ENCODE assay signal across 9 cellular contexts in genomic region chr17:29243792-29244191, GRCh38. TPM values are rescaled to one million over a fixed set of nuclear protein-coding genes. Genes with fewer than 3 reads are reported as not detected.
DNase-seq lines count a peak whose midpoint lies in the region; ATAC-seq and TF ChIP-seq lines count a peak whose summit lies in the region.
"Had no signal": no experiment of that assay in that cellular context is flagged by ENCODE, and none has a peak within 500 bp of the region (broad histone marks: within the 10 kb centered on the region; RNA-seq: fewer than 3 reads in every experiment).

No MANE protein-coding gene starts in this region.

- H3K4me3 ChIP-seq in BJ (ENCODE audit: low read depth, low read length) (no peak overlapping the region), H7 (ENCODE audit: insufficient read depth, low read depth, low read length) (no peak overlapping the region), lower leg skin (ENCODE audit: low read depth, poor library complexity, severe bottlenecking) (no peak overlapping the region)
- no peak overlapping the region for H3K4me3 ChIP-seq in CD8-positive, alpha-beta memory T cell (ENCODE audit: low read length)

- no peaks in the 10 kb centered on the region for H3K9me3 ChIP-seq in CD8-positive, alpha-beta memory T cell (ENCODE audit: low read length)

- TF ChIP-seq CTCF in BJ (IDR thresholded peaks at IDR 0.05; ENCODE audit: insufficient read depth, low read depth, low read length) (peak; percentile 53), lower leg skin (IDR thresholded peaks at IDR 0.05) (no peak)

- H3K4me1 ChIP-seq in CD8-positive, alpha-beta memory T cell (ENCODE audit: insufficient read depth, low read length): no peaks in the 10 kb centered on the region

- H3K27ac ChIP-seq in CD8-positive, alpha-beta memory T cell (ENCODE audit: low read depth, low read length): no peak overlapping the region

- intact Hi-C loops in lower leg skin (cut with DNase I; ENCODE audit: low total_unique reads): no loop called here

- CTCF ChIA-PET in BJ (lab: Yijun Ruan, JAX): interaction anchor here (1.0 to 4.9 kb wide), 7 partner anchors 7 to 120 kb away, joined by 3 to 33 read pairs (median 4); no protein-coding TSS in a partner anchor
- CTCF ChIA-PET in CD8-positive, alpha-beta memory T cell (lab: Charles Lee): no interaction called here

- peak; percentile 54 for ATAC-seq in SK-N-SH treated with all-trans-retinoic acid at 6 μM for 48 hours

- H3K27me3 Mint-ChIP-seq in CD8-positive, alpha-beta memory T cell: no peaks in the 10 kb centered on the region

- WGBS in lower leg skin, 2 donors: 43 to 47% methylated on average over 4 of the region's 4 CpGs

- H3K36me3 Mint-ChIP-seq in CD8-positive, alpha-beta memory T cell: no peaks in the 10 kb centered on the region

- no peak overlapping the region for H3K4me3 Mint-ChIP-seq in CD8-positive, alpha-beta memory T cell

- H3K36me3 ChIP-seq in BJ (ENCODE audit: control insufficient read depth, insufficient read depth, low read length): no peaks in the 10 kb centered on the region
- H3K36me3 ChIP-seq in H7 (replicated peaks; ENCODE audit: control insufficient read depth, insufficient read depth, low read length): no peaks in the 10 kb centered on the region
- no peaks in the 10 kb centered on the region for H3K36me3 ChIP-seq in CD8-positive, alpha-beta memory T cell (ENCODE audit: insufficient read depth, low read length)

- DNase-seq in BJ (ENCODE audit: low read depth): no peak
- DNase-seq in H7: peak; percentile 68
- peak; percentile 35 for DNase-seq in hepatic stellate cell (ENCODE audit: low spot score)
- no peak for DNase-seq in lower leg skin (ENCODE audit: low spot score in 2 of 2)
- DNase-seq in inferior parietal cortex (ENCODE audit: extremely low spot score): no peak
- DNase-seq in CD8-positive, alpha-beta memory T cell: no peak
- no peak for DNase-seq in activated CD8-positive, alpha-beta memory T cell treated with anti-CD3 and anti-CD28 coated beads, Interleukin-2, amount 50 U/mL, for 48 hours

- no peak for TF ChIP-seq POLR2A in lower leg skin (IDR thresholded peaks at IDR 0.05)

- POLR2A ChIA-PET in BJ (lab: Charles Lee): interaction anchor here (0.6 kb wide), 1 partner anchor 47 kb away, joined by 7 read pairs; no protein-coding TSS in a partner anchor
- POLR2A ChIA-PET in CD8-positive, alpha-beta memory T cell (lab: Charles Lee): no interaction called here

- H3K27me3 ChIP-seq in BJ (ENCODE audit: control insufficient read depth, insufficient read depth, low read length): no peaks in the 10 kb centered on the region
- no peaks in the 10 kb centered on the region for H3K27me3 ChIP-seq in H7 (ENCODE audit: control insufficient read depth, insufficient read depth, low read length)
- no peaks in the 10 kb centered on the region for H3K27me3 ChIP-seq in CD8-positive, alpha-beta memory T cell (ENCODE audit: insufficient read depth, low read length, poor library complexity, severe bottlenecking)

- H3K9me3 Mint-ChIP-seq in CD8-positive, alpha-beta memory T cell: no peaks in the 10 kb centered on the region

- peak overlapping the region in 1 of 8 donors; percentile 68 for H3K27ac Mint-ChIP-seq in CD8-positive, alpha-beta memory T cell

- no peaks in the 10 kb centered on the region for H3K4me1 Mint-ChIP-seq in CD8-positive, alpha-beta memory T cell

TF ChIP-seq in SK-N-SH treated with all-trans-retinoic acid at 6 μM for 48 hours, 23 proteins besides CTCF, POLR2A, EP300 and RAD21:
- TF ChIP-seq PPARA (CRISPR knock-in tag; IDR thresholded peaks at IDR 0.05; ENCODE audit: borderline replicate concordance) (no peak), CSRNP3 (CRISPR knock-in tag; IDR thresholded peaks at IDR 0.05) (no peak), TCF4 (CRISPR knock-in tag; IDR thresholded peaks at IDR 0.05; ENCODE audit: borderline replicate concordance) (peak; percentile 72; the same call in 1 of the 2 replicates), ZNF70 (CRISPR knock-in tag; IDR thresholded peaks at IDR 0.05) (no peak)
TF ChIP-seq in SK-N-SH treated with all-trans-retinoic acid at 6 μM for 48 hours: peak in this region for 1.

RNA-seq across cellular contexts. Expression of gene CRYBA1, which starts 2.9 kb away (rescaled TPM):
- not detected in 2 replicates for polyA plus RNA-seq in BJ (2011; rRNA removed)
- polyA minus RNA-seq in BJ (2011; rRNA and poly(A)+ RNA removed): not detected in 2 replicates
- not detected in 2 replicates for total RNA-seq in H7 (2014; rRNA removed; shearing (Covaris generic))
- total RNA-seq in lower leg skin: not detected
- total RNA-seq in CD8-positive, alpha-beta memory T cell: not detected
- polyA plus RNA-seq in CD8-positive, alpha-beta memory T cell: not detected
- total RNA-seq: HT1080 had no signal

RNA-seq across cellular contexts. Expression of gene NUFIP2, which starts 50.2 kb away (rescaled TPM):
- 7.3 and 9.5 TPM in 2 replicates for polyA plus RNA-seq in BJ (2011; rRNA removed)
- polyA minus RNA-seq in BJ (2011; rRNA and poly(A)+ RNA removed): 15.0 and 20.6 TPM in 2 replicates
- 36.9 and 49.4 TPM in 2 replicates for total RNA-seq in H7 (2014; rRNA removed; shearing (Covaris generic))
- 10 to 100 TPM; 22.7 to 28.4 (median 23.4) TPM for total RNA-seq in lower leg skin
- total RNA-seq in CD8-positive, alpha-beta memory T cell: 10 to 100 TPM; 71.4 to 73.5 TPM
- polyA plus RNA-seq in CD8-positive, alpha-beta memory T cell: 14.7 TPM

Comparison
In these comparisons a context has a peak if more than half of its experiments do, and no peak if none do; other contexts are left out.
1. DNase-seq: peak in H7 (single experiment) and hepatic stellate cell (single experiment); none in BJ (single experiment), lower leg skin (0 of 2), inferior parietal cortex (single experiment), CD8-positive, alpha-beta memory T cell (0 of 5) and activated CD8-positive, alpha-beta memory T cell treated with anti-CD3 and anti-CD28 coated beads, Interleukin-2, amount 50 U/mL, for 48 hours (single experiment).